16 cellular contexts compared by ENCODE assay signal in genomic region chr7:10918093-10918590, GRCh38. TPM values are rescaled to one million over a fixed set of nuclear protein-coding genes. Genes with fewer than 3 reads are reported as not detected.
DNase-seq lines count a peak whose midpoint lies in the region; ATAC-seq, FAIRE-seq and TF ChIP-seq lines count a peak whose summit lies in the region.
"Had no signal": no experiment of that assay in that cellular context is flagged by ENCODE, and none has a peak within 500 bp of the region (broad histone marks: within the 10 kb centered on the region; RNA-seq: fewer than 3 reads in every experiment).

No MANE protein-coding gene starts in this region.

- H3K27me3 ChIP-seq in H1 (replicated peaks in 1 of 4; ENCODE audit: control insufficient read depth in 3 of 4, extremely low read depth in 1 of 4, insufficient read depth in 3 of 4, low read length in 3 of 4): no peaks in the 10 kb centered on the region
- H3K27me3 ChIP-seq: BLaER1 had no signal

- peaks cover 33% of the 10 kb centered on the region for H3K4me1 Mint-ChIP-seq in nephron progenitor cell
- H3K4me1 Mint-ChIP-seq: CD8-positive, alpha-beta memory T cell had no signal

- no peaks in the 10 kb centered on the region for H3K23me2 ChIP-seq in H1 (ENCODE audit: low read depth, low read length)

- no peak overlapping the region for H3K23ac ChIP-seq in H1 (ENCODE audit: insufficient read length)

- H3K9me3 ChIP-seq in H1 (ENCODE audit: insufficient read depth in 2 of 2, low read depth in 1 of 2, low read length in 1 of 2): no peaks in the 10 kb centered on the region
- H3K9me3 ChIP-seq: BLaER1, Caco-2 had no signal

- WGBS in H1 (ENCODE audit: extremely low coverage in 1 of 2, insufficient coverage in 1 of 2, insufficient read length in 1 of 2, insufficient replicate concordance in 2 of 2, low coverage in 1 of 2, low lambda C conversion rate in 2 of 2, missing lambda C conversion rate in 1 of 2), 2 experiments: 81% methylated on average over 4 of the region's 4 CpGs; no CpG with 5 or more reads in 1 of the 2 experiments

- CTCF ChIA-PET in H1 (lab: Charles Lee; ENCODE audit: partially characterized antibody): interaction anchor here (0.9 kb wide), 1 partner anchor 12 kb away, joined by 4 read pairs; no protein-coding TSS in a partner anchor

- H2BK20ac ChIP-seq in H1 (ENCODE audit: low read length): no peak overlapping the region

- H3K56ac ChIP-seq in H1 (replicated peaks; ENCODE audit: insufficient read length, low read depth, low read length): no peak overlapping the region

- no peak overlapping the region for H4K5ac ChIP-seq in H1 (ENCODE audit: insufficient read length, low read depth, low read length)

- no peak overlapping the region for H2AK5ac ChIP-seq in H1 (ENCODE audit: low read depth, low read length)

- H3K9me3 Mint-ChIP-seq in nephron progenitor cell: no peaks in the 10 kb centered on the region
- H3K9me3 Mint-ChIP-seq: CD8-positive, alpha-beta memory T cell had no signal

- no peak for TF ChIP-seq RAD21 in H1 (IDR thresholded peaks at IDR 0.05 in 1 of 2, conservative IDR thresholded peaks at IDR 0.05 in 1 of 2; ENCODE audit: low read depth in 2 of 2, low read length in 2 of 2)

- H3K36me3 Mint-ChIP-seq in nephron progenitor cell (ENCODE audit: low read depth): no peaks in the 10 kb centered on the region
- H3K36me3 Mint-ChIP-seq: CD8-positive, alpha-beta memory T cell had no signal

- no peak overlapping the region for H2BK5ac ChIP-seq in H1 (ENCODE audit: low read depth, low read length)

- H3K27ac Mint-ChIP-seq in nephron progenitor cell: peak overlapping the region; percentile 25
- H3K27ac Mint-ChIP-seq: CD8-positive, alpha-beta memory T cell had no signal

- peak; percentile 57 for DNase-seq in NCI-H82 (lab: John Stamatoyannopoulos, UW)
- no peak for DNase-seq in NCI-H82 treated with DMSO at 0.1 percent for 48 hours (lab: John Stamatoyannopoulos, UW; ENCODE audit: unreplicated experiment)
- DNase-seq in H1 (ENCODE audit: low read depth in 1 of 2, low spot score in 2 of 2): no peak
- no peak for DNase-seq in nephron progenitor cell
- DNase-seq in NCI-H2196 (lab: John Stamatoyannopoulos, UW; ENCODE audit: unreplicated experiment): no peak
- DNase-seq in T-helper 9 cell: no peak
- DNase-seq: 8988T; AML-193; Caco-2; CD8-positive, alpha-beta memory T cell; DMS53; GF-D8; H7 had no signal

- H2BK120ac ChIP-seq in H1 (replicated peaks; ENCODE audit: low read depth, low read length): no peak overlapping the region

- no peak overlapping the region for H3K9ac ChIP-seq in H1 (replicated peaks in 1 of 4; ENCODE audit: extremely low read depth in 1 of 4, low read depth in 3 of 4, low read length in 3 of 4)
- H3K9ac ChIP-seq: BLaER1 had no signal

- TF ChIP-seq POLR2A in H1 (IDR thresholded peaks at IDR 0.05; ENCODE audit: control extremely low read depth in 1 of 2, low read depth in 2 of 2, low read length in 2 of 2): no peak

- no peak overlapping the region for H2BK15ac ChIP-seq in H1 (ENCODE audit: low read length)

- no peak overlapping the region for H4K91ac ChIP-seq in H1 (replicated peaks; ENCODE audit: insufficient read length, low read length)

- H3K79me1 ChIP-seq in H1 (ENCODE audit: low read depth, low read length): no peaks in the 10 kb centered on the region

- H3K4ac ChIP-seq in H1 (replicated peaks; ENCODE audit: insufficient read length, low read depth, low read length): no peak overlapping the region

- H3K14ac ChIP-seq in H1 (ENCODE audit: insufficient read length): no peak overlapping the region

- H3K18ac ChIP-seq in H1 (ENCODE audit: extremely low read depth, low read length): no peak overlapping the region

- H3K4me3 Mint-ChIP-seq in nephron progenitor cell: no peak overlapping the region
- H3K4me3 Mint-ChIP-seq: CD8-positive, alpha-beta memory T cell had no signal

- no peak overlapping the region for H3K4me2 ChIP-seq in H1 (ENCODE audit: insufficient read depth in 1 of 2, low read depth in 2 of 2, low read length in 2 of 2)
- H3K4me2 ChIP-seq: BLaER1 had no signal

- TF ChIP-seq EP300 in H1 (IDR thresholded peaks at IDR 0.05; ENCODE audit: borderline replicate concordance in 1 of 2, low read depth in 2 of 2, low read length in 2 of 2): no peak

- no peak for TF ChIP-seq CTCF in H1 (IDR thresholded peaks at IDR 0.05; ENCODE audit: control extremely low read depth in 1 of 3, insufficient read depth in 1 of 3, low read depth in 1 of 3, low read length in 3 of 3)
- TF ChIP-seq CTCF in nephron progenitor cell (IDR thresholded peaks at IDR 0.05): no peak

- H3K4me1 ChIP-seq in H1 (replicated peaks in 1 of 4; ENCODE audit: control insufficient read depth in 3 of 4, insufficient read depth in 4 of 4, low read length in 3 of 4): 0 out of 7 replicates have a peak, but pooled peaks cover 0 to 2% (median 0%) of the 10 kb centered on the region in 4 experiments
- H3K4me1 ChIP-seq: BLaER1, Caco-2 had no signal

- H3K27me3 Mint-ChIP-seq in nephron progenitor cell (ENCODE audit: low read depth, poor library complexity): no peaks in the 10 kb centered on the region

- H4K8ac ChIP-seq in H1 (ENCODE audit: extremely low read depth, insufficient read depth, low read length): no peak overlapping the region

- H3K79me2 ChIP-seq in H1 (ENCODE audit: control insufficient read depth in 1 of 2, insufficient read depth in 2 of 2, low read length in 2 of 2): no peaks in the 10 kb centered on the region

- ATAC-seq in GM21515 (IDR thresholded peaks at IDR 0.05; ENCODE audit: unreplicated experiment): no peak

- peak overlapping the region; percentile 79; the same call in 1 of the 2 replicates for H2AFZ ChIP-seq in H1 (ENCODE audit: low read length)

- H2BK12ac ChIP-seq in H1 (ENCODE audit: low read depth, low read length): no peak overlapping the region

- no peaks in the 10 kb centered on the region for H4K20me1 ChIP-seq in H1 (replicated peaks in 1 of 2; ENCODE audit: control insufficient read depth in 1 of 2, insufficient read depth in 2 of 2, low read length in 2 of 2)
- H4K20me1 ChIP-seq: BLaER1 had no signal

- H3K36me3 ChIP-seq in H1 (ENCODE audit: control insufficient read depth in 2 of 4, insufficient read depth in 4 of 4, low read length in 3 of 4): no peaks in the 10 kb centered on the region
- H3K36me3 ChIP-seq: BLaER1 had no signal

- no peak overlapping the region for H3K27ac ChIP-seq in H1 (ENCODE audit: low read depth, low read length)
- H3K27ac ChIP-seq: BLaER1 had no signal

- POLR2A ChIA-PET in H1 (lab: Charles Lee; ENCODE audit: partially characterized antibody): interaction anchor here (1.6 to 3.4 kb wide), 3 partner anchors 10 to 19 kb away, joined by 4 to 8 read pairs (median 7); no protein-coding TSS in a partner anchor

- no peak for FAIRE-seq in H1 (lab: Jason Lieb, UNC)
- FAIRE-seq: GM19239 had no signal

- no peak overlapping the region for H3K4me3 ChIP-seq in H1 (ENCODE audit: extremely low read depth in 1 of 4, insufficient read depth in 2 of 4, low read depth in 3 of 4, low read length in 4 of 4)
- H3K4me3 ChIP-seq: BLaER1 had no signal

TF ChIP-seq in H1, 55 proteins besides CTCF, POLR2A, EP300 and RAD21 (continues in another document):
- TF ChIP-seq NANOG (IDR thresholded peaks at IDR 0.05; ENCODE audit: insufficient read depth, low read depth, low read length, poor library complexity, severe bottlenecking): no peak
- TF ChIP-seq BACH1 (IDR thresholded peaks at IDR 0.05; ENCODE audit: low read length): no peak
- no peak for TF ChIP-seq USF2 (IDR thresholded peaks at IDR 0.05; ENCODE audit: low read length)
- no peak for TF ChIP-seq SAP30 (IDR thresholded peaks at IDR 0.05; ENCODE audit: insufficient read depth, insufficient replicate concordance, low read length)
- no peak for TF ChIP-seq HDAC2 (IDR thresholded peaks at IDR 0.05; ENCODE audit: borderline replicate concordance in 1 of 2, low read depth in 2 of 2, low read length in 2 of 2)
- no peak for TF ChIP-seq POLR2AphosphoS5 (IDR thresholded peaks at IDR 0.05; ENCODE audit: low read depth, low read length)
- TF ChIP-seq RNF2 (IDR thresholded peaks at IDR 0.05; ENCODE audit: borderline replicate concordance, low read depth, low read length, missing control alignments, poor library complexity, severe bottlenecking): no peak
- no peak for TF ChIP-seq RBBP5 (IDR thresholded peaks at IDR 0.05; ENCODE audit: borderline replicate concordance, low read depth, low read length)
- no peak for TF ChIP-seq E2F6 (IDR thresholded peaks at IDR 0.05)
- TF ChIP-seq POU5F1 (IDR thresholded peaks at IDR 0.05; ENCODE audit: low read depth, low read length): no peak
- TF ChIP-seq HDAC6 (IDR thresholded peaks at IDR 0.05; ENCODE audit: low read depth, low read length): no peak

RNA-seq across cellular contexts. Expression of gene PHF14, which starts 55.5 kb away (rescaled TPM):
- 63.3 and 70.6 TPM in 2 replicates for total RNA-seq in H1 (2021; fragmentation: NEBNext Ultra II Directional; extraction: Animal tissue kit (Norgen Biotek cat#: 25700))
- 8.6 and 17.9 TPM in 2 replicates for polyA plus RNA-seq in H1 (2011; rRNA removed)
- 32.6 TPM for polyA plus RNA-seq in H1 (2011; cell fraction: cytosol; rRNA removed)
- polyA plus RNA-seq in H1 (2011; cell fraction: nucleus; rRNA removed): 10.7 TPM
- polyA plus RNA-seq in H1 (2012, experiment 1 of 2): 39.6 to 65.6 TPM (median 46.7 TPM) in 4 replicates
- polyA plus RNA-seq in H1 (2012, experiment 2 of 2): 5.4 TPM
- polyA plus RNA-seq in H1 (2013, experiment 1 of 2): 52.8 TPM
- 52.4 TPM for polyA plus RNA-seq in H1 (2013, experiment 2 of 2)
- 52.7 and 64.9 TPM in 2 replicates for polyA minus RNA-seq in H1 (2011; rRNA and poly(A)+ RNA removed)
- polyA minus RNA-seq in H1 (2011; cell fraction: cytosol; rRNA and poly(A)+ RNA removed): 28.2 TPM
- 109 TPM for polyA minus RNA-seq in H1 (2011; cell fraction: nucleus; rRNA and poly(A)+ RNA removed)
